ENCODE assay signal across 14 cellular contexts in the genomic region with DNA sequence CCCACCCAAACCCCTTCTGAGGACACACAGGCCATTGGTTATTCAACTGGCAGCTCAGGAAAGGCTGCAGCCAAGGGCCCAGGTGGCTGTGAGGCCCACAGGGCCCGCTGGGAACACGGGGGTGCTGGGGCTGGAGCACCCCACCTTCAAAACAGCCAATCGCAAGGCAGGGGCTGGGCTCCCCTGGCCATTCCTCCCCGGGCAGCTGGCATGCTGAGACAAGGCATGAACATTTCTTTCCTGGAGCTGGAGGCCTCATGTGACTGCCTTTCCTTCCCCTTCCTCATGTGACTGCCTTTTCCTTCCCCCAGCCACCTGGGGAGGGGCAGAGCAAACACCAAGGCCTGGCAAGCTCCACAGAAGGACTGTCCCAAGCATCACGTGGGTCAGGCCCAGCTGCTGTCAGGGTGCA.
A peak's percentile ranks its signal among the peaks of the same experiment; 100 is the strongest.
DNase-seq lines count a peak whose midpoint lies in the region; ATAC-seq and TF ChIP-seq lines count a peak whose summit lies in the region.
"Had no signal": no experiment of that assay in that cellular context is flagged by ENCODE, and none has a peak within 500 bp of the region (broad histone marks: within the 10 kb centered on the region; RNA-seq: fewer than 3 reads in every experiment).

No MANE protein-coding gene starts in this region.

- DNase-seq in KBM-7: peak; percentile 29
- DNase-seq in Peyer's patch: peak in 2 of 3 donors; percentile 69 to 76
- peak; percentile 51 for DNase-seq in left ventricle myocardium inferior
- DNase-seq in sciatic nerve (ENCODE audit: low spot score): no peak
- DNase-seq: activated CD4-positive, alpha-beta T cell treated with anti-CD3 and anti-CD28 coated beads, Interleukin-2, amount 50 U/mL, for 48 hours; activated naive CD8-positive, alpha-beta T cell treated with anti-CD3 and anti-CD28 coated beads, Interleukin-2, amount 10 ng/mL, durations not matched to agents 7 days and 5 days; effector CD4-positive, alpha-beta T cell; HFFc6; stimulated activated CD4-positive, alpha-beta T cell treated with anti-CD3 and anti-CD28 coated beads, Interleukin-4, amount 100 ng/mL, for 1 hour had no signal

- ATAC-seq in sciatic nerve (peak; percentile 54), HG03439 (IDR thresholded peaks at IDR 0.05; ENCODE audit: unreplicated experiment) (no peak), GM18861 (IDR thresholded peaks at IDR 0.05; ENCODE audit: unreplicated experiment) (no peak), HG02840 (IDR thresholded peaks at IDR 0.05; ENCODE audit: low FRiP score, unreplicated experiment) (no peak), GM18517 (IDR thresholded peaks at IDR 0.05; ENCODE audit: unreplicated experiment) (no peak)

- in situ Hi-C loops in KBM-7 (cut with MboI; ENCODE audit: low pct_unique_long_range_greater_than_20kb, low sequenced_read_pairs): no loop called here

- no peak overlapping the region for H3K4me3 ChIP-seq in Peyer's patch
- no peak overlapping the region for H3K4me3 ChIP-seq in left ventricle myocardium inferior

- no peaks in the 10 kb centered on the region for H3K27me3 ChIP-seq in Peyer's patch
- no peaks in the 10 kb centered on the region for H3K27me3 ChIP-seq in left ventricle myocardium inferior (ENCODE audit: low read depth)

- intact Hi-C loops in left ventricle myocardium inferior (cut with micrococcal nuclease) (no loop called here), sciatic nerve (cut with DNase I) (no loop called here)

- no peak for TF ChIP-seq CTCF in Peyer's patch (IDR thresholded peaks at IDR 0.05)
- TF ChIP-seq CTCF in left ventricle myocardium inferior (IDR thresholded peaks at IDR 0.05; ENCODE audit: borderline replicate concordance): no peak

- H3K36me3 ChIP-seq in Peyer's patch: no peaks in the 10 kb centered on the region
- no peaks in the 10 kb centered on the region for H3K36me3 ChIP-seq in left ventricle myocardium inferior

- H3K27ac ChIP-seq in Peyer's patch (peak overlapping the region in 2 of 4 donors; percentile 24 to 85), left ventricle myocardium inferior (replicated peaks) (peak overlapping the region; percentile 66)
- H3K27ac ChIP-seq: HL-60 had no signal

- H3K4me1 ChIP-seq in Peyer's patch (peaks cover 0 to 43% (median 3%) of the 10 kb centered on the region in 4 donors), left ventricle myocardium inferior (peaks cover 28% of the 10 kb centered on the region)

- TF ChIP-seq POLR2A in Peyer's patch (IDR thresholded peaks at IDR 0.05): no peak

- H3K9me3 ChIP-seq in Peyer's patch (no peaks in the 10 kb centered on the region), left ventricle myocardium inferior (replicated peaks) (no peaks in the 10 kb centered on the region)
